In the genomic region with DNA sequence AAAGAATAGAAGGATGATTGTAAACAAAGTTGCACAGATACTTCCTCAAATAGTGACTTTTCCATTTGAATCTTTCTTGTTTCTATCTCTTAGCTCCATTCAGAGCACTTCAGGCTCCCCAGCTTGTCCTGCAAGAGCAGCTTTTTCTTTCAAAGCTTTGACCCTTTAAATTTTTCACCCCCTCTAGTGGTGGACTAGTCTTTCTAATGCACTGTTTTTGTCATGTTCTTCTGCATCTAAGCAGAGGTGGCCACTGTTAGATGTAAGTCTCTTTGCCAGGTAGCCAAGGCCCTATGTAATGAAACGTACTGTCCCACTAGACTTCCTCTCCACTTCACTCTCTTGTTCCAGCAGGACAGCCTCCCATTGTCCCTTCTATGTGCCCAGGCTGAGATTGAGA, we compare ENCODE assay signal across 8 cellular contexts.
DNase-seq lines count a peak whose midpoint lies in the region; ATAC-seq and TF ChIP-seq lines count a peak whose summit lies in the region.

No MANE protein-coding gene starts in this region.

- H3K27ac ChIP-seq in PC-9 (no peak overlapping the region), right atrium auricular region (no peak overlapping the region)

- no peaks in the 10 kb centered on the region for H4K20me1 ChIP-seq in PC-9 (ENCODE audit: insufficient read depth)

- intact Hi-C loops in PC-9 (cut with micrococcal nuclease; ENCODE audit: unreplicated experiment) = no loop called here

- H3K9me2 ChIP-seq in PC-9 (ENCODE audit: insufficient read depth) = no peaks in the 10 kb centered on the region

- BruUV-seq in PC-9 (replicated peaks; lab: Mats Ljungman, UMichigan) = no TSS peak

- CTCF ChIA-PET in PC-9 (lab: Charles Lee) = interaction anchor here (0.6 to 0.7 kb wide), 2 partner anchors 15 to 45 kb away, joined by 3 to 6 read pairs; no protein-coding TSS in a partner anchor

- H3K9me3 ChIP-seq in PC-9 (ENCODE audit: insufficient read depth, low read depth) (0 out of 2 replicates have a peak, but pooled peaks cover 5% of the 10 kb centered on the region), right atrium auricular region (peaks cover 0 to 6% of the 10 kb centered on the region in 2 donors)

- DNase-seq in 8988T (peak; percentile 27), GM03348 (ENCODE audit: low spot score) (peak; percentile 51), PC-9 (no peak), fibroblast of the aortic adventitia (ENCODE audit: low read depth) (peak; percentile 53), right atrium auricular region (ENCODE audit: low spot score) (no peak)

- no peaks in the 10 kb centered on the region for H3K4me1 ChIP-seq in PC-9 (replicated peaks; ENCODE audit: insufficient read depth)
- no peaks in the 10 kb centered on the region for H3K4me1 ChIP-seq in right atrium auricular region

- H3K4me2 ChIP-seq in PC-9 = no peak overlapping the region

- POLR2A ChIA-PET in PC-9 (lab: Charles Lee; ENCODE audit: unreplicated experiment) = interaction anchor here (0.5 kb wide), 1 partner anchor 490 kb away, joined by 13 read pairs; no protein-coding TSS in a partner anchor

- no peak for ATAC-seq in GM21447 (IDR thresholded peaks at IDR 0.05; ENCODE audit: unreplicated experiment)
- no peak for ATAC-seq in HG03342 (IDR thresholded peaks at IDR 0.05; ENCODE audit: unreplicated experiment)
- no peak for ATAC-seq in HG02870 (IDR thresholded peaks at IDR 0.05; ENCODE audit: unreplicated experiment)

- H3F3A ChIP-seq in PC-9 (ENCODE audit: insufficient read depth, low read depth) = no peaks in the 10 kb centered on the region

- H3K36me3 ChIP-seq in PC-9 (ENCODE audit: low read depth) = 0 out of 2 replicates have a peak, but pooled peaks cover 3% of the 10 kb centered on the region
- H3K36me3 ChIP-seq in right atrium auricular region = no peaks in the 10 kb centered on the region

- no peak overlapping the region for H2AFZ ChIP-seq in PC-9

- no peaks in the 10 kb centered on the region for H3K79me2 ChIP-seq in PC-9 (ENCODE audit: low read depth)

- H3K27me3 ChIP-seq in PC-9 (ENCODE audit: insufficient read depth, low read depth) (no peaks in the 10 kb centered on the region), right atrium auricular region (no peaks in the 10 kb centered on the region)

- H3K4me3 ChIP-seq in PC-9 (no peak overlapping the region), fibroblast of the aortic adventitia (ENCODE audit: low read depth, low read length) (no peak overlapping the region), right atrium auricular region (no peak overlapping the region)

- TF ChIP-seq CTCF in PC-9 (conservative IDR thresholded peaks at IDR 0.05) (peak; percentile 56), fibroblast of the aortic adventitia (IDR thresholded peaks at IDR 0.05; ENCODE audit: insufficient read depth, low read length) (peak; percentile 59), right atrium auricular region (IDR thresholded peaks at IDR 0.05) (peak in 1 of 2 donors; percentile 37)

Comparison
In these comparisons a context has a peak if more than half of its experiments do, and no peak if none do; other contexts are left out.
1. DNase-seq: peak in 8988T (single experiment), GM03348 (single experiment) and fibroblast of the aortic adventitia (single experiment); none in PC-9 (0 of 2) and right atrium auricular region (single experiment).